1 cellular context compared by ENCODE assay signal in the genomic region with DNA sequence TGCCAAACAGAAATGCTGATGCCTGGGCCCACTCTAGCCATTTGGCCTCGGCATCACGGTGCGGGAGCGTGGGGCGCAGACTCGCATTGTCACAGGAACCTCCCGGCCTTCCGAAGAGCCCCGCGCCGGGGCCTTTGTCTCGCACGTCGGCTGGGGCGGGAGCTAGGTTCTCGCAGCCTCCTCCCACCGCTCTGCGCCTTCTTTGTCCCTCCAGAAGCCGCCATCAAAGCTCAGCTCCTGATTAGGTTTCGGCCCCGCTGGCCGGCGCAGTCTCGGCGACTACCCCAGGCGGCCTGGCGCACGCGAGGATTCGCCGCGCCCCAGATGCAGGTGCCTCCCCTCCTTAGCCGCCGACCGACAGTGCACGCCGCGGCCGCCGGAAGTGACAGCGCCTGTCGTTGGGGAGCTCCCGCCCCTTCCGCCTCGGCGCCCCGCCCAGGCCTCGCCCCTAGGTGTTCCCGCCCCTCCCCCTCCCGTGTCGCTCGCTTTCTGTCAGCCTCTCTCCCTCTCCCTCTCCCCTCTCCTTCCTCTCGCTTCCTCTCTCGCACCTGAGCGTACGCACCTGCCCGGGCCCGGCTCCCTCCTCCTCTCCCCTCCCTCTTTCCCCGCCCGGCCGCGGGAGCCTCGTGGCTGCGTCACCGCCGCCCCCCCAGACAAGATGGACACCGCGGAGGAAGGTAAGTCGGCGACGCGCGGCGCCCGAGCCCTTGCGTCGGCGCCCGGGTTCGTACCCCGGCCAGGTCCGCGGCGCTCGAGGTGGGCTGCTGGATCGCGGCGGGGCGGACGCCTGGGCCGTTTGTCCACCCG.
A peak's percentile ranks its signal among the peaks of the same experiment; 100 is the strongest.
TF ChIP-seq lines count a peak whose summit lies in the region.

A gene with protein sequence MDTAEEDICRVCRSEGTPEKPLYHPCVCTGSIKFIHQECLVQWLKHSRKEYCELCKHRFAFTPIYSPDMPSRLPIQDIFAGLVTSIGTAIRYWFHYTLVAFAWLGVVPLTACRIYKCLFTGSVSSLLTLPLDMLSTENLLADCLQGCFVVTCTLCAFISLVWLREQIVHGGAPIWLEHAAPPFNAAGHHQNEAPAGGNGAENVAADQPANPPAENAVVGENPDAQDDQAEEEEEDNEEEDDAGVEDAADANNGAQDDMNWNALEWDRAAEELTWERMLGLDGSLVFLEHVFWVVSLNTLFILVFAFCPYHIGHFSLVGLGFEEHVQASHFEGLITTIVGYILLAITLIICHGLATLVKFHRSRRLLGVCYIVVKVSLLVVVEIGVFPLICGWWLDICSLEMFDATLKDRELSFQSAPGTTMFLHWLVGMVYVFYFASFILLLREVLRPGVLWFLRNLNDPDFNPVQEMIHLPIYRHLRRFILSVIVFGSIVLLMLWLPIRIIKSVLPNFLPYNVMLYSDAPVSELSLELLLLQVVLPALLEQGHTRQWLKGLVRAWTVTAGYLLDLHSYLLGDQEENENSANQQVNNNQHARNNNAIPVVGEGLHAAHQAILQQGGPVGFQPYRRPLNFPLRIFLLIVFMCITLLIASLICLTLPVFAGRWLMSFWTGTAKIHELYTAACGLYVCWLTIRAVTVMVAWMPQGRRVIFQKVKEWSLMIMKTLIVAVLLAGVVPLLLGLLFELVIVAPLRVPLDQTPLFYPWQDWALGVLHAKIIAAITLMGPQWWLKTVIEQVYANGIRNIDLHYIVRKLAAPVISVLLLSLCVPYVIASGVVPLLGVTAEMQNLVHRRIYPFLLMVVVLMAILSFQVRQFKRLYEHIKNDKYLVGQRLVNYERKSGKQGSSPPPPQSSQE (plus strand): TSS at position 455 of the 807 bp plus-strand sequence. CDS start 204 bp downstream, at position 659.

TF ChIP-seq in HepG2, 621 proteins besides CTCF, POLR2A, EP300 and RAD21 (continued from another document and continues in another):
- TF ChIP-seq ZBTB38 (CRISPR knock-in tag; IDR thresholded peaks at IDR 0.05) (peak; percentile 77; the same call in 1 of the 2 replicates), THAP11 (CRISPR knock-in tag; IDR thresholded peaks at IDR 0.05) (peak; percentile 84), KAT8 (CRISPR knock-in tag; IDR thresholded peaks at IDR 0.05) (peak; percentile 93), SIN3B (IDR thresholded peaks at IDR 0.05; ENCODE audit: low read length) (no peak; the same call in 1 of the 2 replicates), ZFP36L2 (CRISPR knock-in tag; IDR thresholded peaks at IDR 0.05) (no peak), SP5 (CRISPR knock-in tag; IDR thresholded peaks at IDR 0.05; ENCODE audit: borderline replicate concordance, low read depth) (peak; percentile 89; the same call in 1 of the 2 replicates), SRSF4 (IDR thresholded peaks at IDR 0.05; ENCODE audit: low read depth, low read length, poor library complexity, severe bottlenecking) (no peak), MLXIP (CRISPR knock-in tag; IDR thresholded peaks at IDR 0.05; ENCODE audit: borderline replicate concordance) (no peak), IRX3 (CRISPR knock-in tag; IDR thresholded peaks at IDR 0.05; ENCODE audit: borderline replicate concordance, low read depth) (no peak; the same call in 1 of the 2 replicates), ERF (CRISPR knock-in tag; IDR thresholded peaks at IDR 0.05) (peak; percentile 86; the same call in 1 of the 2 replicates), PHF8 (CRISPR knock-in tag; IDR thresholded peaks at IDR 0.05) (peak; percentile 95), KLF11 (CRISPR knock-in tag; IDR thresholded peaks at IDR 0.05) (peak; percentile 39; the same call in 1 of the 2 replicates), ZNF616 (CRISPR knock-in tag; IDR thresholded peaks at IDR 0.05; ENCODE audit: low read depth) (peak; percentile 64; the same call in 1 of the 2 replicates), ZBTB7A (CRISPR knock-in tag; IDR thresholded peaks at IDR 0.05) (peak; percentile 66; the same call in 1 of the 2 replicates), ESRRA (CRISPR knock-in tag; IDR thresholded peaks at IDR 0.05; ENCODE audit: low read depth) (no peak; the same call in 1 of the 2 replicates), ZNF282 (IDR thresholded peaks at IDR 0.05; ENCODE audit: partially characterized antibody) (no peak), NKX3-1 (CRISPR knock-in tag; IDR thresholded peaks at IDR 0.05) (peak; percentile 82; the same call in 1 of the 2 replicates), NFE2L2 (IDR thresholded peaks at IDR 0.05; ENCODE audit: low read length) (no peak)
- TF ChIP-seq, protein P1, sequence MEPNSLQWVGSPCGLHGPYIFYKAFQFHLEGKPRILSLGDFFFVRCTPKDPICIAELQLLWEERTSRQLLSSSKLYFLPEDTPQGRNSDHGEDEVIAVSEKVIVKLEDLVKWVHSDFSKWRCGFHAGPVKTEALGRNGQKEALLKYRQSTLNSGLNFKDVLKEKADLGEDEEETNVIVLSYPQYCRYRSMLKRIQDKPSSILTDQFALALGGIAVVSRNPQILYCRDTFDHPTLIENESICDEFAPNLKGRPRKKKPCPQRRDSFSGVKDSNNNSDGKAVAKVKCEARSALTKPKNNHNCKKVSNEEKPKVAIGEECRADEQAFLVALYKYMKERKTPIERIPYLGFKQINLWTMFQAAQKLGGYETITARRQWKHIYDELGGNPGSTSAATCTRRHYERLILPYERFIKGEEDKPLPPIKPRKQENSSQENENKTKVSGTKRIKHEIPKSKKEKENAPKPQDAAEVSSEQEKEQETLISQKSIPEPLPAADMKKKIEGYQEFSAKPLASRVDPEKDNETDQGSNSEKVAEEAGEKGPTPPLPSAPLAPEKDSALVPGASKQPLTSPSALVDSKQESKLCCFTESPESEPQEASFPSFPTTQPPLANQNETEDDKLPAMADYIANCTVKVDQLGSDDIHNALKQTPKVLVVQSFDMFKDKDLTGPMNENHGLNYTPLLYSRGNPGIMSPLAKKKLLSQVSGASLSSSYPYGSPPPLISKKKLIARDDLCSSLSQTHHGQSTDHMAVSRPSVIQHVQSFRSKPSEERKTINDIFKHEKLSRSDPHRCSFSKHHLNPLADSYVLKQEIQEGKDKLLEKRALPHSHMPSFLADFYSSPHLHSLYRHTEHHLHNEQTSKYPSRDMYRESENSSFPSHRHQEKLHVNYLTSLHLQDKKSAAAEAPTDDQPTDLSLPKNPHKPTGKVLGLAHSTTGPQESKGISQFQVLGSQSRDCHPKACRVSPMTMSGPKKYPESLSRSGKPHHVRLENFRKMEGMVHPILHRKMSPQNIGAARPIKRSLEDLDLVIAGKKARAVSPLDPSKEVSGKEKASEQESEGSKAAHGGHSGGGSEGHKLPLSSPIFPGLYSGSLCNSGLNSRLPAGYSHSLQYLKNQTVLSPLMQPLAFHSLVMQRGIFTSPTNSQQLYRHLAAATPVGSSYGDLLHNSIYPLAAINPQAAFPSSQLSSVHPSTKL (CRISPR knock-in tag; IDR thresholded peaks at IDR 0.05): peak; percentile 47; the same call in 1 of the 2 replicates
- TF ChIP-seq, protein P2, sequence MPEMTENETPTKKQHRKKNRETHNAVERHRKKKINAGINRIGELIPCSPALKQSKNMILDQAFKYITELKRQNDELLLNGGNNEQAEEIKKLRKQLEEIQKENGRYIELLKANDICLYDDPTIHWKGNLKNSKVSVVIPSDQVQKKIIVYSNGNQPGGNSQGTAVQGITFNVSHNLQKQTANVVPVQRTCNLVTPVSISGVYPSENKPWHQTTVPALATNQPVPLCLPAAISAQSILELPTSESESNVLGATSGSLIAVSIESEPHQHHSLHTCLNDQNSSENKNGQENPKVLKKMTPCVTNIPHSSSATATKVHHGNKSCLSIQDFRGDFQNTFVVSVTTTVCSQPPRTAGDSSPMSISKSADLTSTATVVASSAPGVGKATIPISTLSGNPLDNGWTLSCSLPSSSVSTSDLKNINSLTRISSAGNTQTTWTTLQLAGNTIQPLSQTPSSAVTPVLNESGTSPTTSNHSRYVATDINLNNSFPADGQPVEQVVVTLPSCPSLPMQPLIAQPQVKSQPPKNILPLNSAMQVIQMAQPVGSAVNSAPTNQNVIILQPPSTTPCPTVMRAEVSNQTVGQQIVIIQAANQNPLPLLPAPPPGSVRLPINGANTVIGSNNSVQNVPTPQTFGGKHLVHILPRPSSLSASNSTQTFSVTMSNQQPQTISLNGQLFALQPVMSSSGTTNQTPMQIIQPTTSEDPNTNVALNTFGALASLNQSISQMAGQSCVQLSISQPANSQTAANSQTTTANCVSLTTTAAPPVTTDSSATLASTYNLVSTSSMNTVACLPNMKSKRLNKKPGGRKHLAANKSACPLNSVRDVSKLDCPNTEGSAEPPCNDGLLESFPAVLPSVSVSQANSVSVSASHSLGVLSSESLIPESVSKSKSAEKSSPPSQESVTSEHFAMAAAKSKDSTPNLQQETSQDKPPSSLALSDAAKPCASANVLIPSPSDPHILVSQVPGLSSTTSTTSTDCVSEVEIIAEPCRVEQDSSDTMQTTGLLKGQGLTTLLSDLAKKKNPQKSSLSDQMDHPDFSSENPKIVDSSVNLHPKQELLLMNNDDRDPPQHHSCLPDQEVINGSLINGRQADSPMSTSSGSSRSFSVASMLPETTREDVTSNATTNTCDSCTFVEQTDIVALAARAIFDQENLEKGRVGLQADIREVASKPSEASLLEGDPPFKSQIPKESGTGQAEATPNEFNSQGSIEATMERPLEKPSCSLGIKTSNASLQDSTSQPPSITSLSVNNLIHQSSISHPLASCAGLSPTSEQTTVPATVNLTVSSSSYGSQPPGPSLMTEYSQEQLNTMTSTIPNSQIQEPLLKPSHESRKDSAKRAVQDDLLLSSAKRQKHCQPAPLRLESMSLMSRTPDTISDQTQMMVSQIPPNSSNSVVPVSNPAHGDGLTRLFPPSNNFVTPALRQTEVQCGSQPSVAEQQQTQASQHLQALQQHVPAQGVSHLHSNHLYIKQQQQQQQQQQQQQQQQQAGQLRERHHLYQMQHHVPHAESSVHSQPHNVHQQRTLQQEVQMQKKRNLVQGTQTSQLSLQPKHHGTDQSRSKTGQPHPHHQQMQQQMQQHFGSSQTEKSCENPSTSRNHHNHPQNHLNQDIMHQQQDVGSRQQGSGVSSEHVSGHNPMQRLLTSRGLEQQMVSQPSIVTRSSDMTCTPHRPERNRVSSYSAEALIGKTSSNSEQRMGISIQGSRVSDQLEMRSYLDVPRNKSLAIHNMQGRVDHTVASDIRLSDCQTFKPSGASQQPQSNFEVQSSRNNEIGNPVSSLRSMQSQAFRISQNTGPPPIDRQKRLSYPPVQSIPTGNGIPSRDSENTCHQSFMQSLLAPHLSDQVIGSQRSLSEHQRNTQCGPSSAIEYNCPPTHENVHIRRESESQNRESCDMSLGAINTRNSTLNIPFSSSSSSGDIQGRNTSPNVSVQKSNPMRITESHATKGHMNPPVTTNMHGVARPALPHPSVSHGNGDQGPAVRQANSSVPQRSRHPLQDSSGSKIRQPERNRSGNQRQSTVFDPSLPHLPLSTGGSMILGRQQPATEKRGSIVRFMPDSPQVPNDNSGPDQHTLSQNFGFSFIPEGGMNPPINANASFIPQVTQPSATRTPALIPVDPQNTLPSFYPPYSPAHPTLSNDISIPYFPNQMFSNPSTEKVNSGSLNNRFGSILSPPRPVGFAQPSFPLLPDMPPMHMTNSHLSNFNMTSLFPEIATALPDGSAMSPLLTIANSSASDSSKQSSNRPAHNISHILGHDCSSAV (CRISPR knock-in tag; IDR thresholded peaks at IDR 0.05; ENCODE audit: borderline replicate concordance): no peak
- TF ChIP-seq, protein P3, sequence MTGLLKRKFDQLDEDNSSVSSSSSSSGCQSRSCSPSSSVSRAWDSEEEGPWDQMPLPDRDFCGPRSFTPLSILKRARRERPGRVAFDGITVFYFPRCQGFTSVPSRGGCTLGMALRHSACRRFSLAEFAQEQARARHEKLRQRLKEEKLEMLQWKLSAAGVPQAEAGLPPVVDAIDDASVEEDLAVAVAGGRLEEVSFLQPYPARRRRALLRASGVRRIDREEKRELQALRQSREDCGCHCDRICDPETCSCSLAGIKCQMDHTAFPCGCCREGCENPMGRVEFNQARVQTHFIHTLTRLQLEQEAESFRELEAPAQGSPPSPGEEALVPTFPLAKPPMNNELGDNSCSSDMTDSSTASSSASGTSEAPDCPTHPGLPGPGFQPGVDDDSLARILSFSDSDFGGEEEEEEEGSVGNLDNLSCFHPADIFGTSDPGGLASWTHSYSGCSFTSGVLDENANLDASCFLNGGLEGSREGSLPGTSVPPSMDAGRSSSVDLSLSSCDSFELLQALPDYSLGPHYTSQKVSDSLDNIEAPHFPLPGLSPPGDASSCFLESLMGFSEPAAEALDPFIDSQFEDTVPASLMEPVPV (CRISPR knock-in tag; IDR thresholded peaks at IDR 0.05): peak; percentile 37; the same call in 1 of the 2 replicates
- TF ChIP-seq, protein P4, sequence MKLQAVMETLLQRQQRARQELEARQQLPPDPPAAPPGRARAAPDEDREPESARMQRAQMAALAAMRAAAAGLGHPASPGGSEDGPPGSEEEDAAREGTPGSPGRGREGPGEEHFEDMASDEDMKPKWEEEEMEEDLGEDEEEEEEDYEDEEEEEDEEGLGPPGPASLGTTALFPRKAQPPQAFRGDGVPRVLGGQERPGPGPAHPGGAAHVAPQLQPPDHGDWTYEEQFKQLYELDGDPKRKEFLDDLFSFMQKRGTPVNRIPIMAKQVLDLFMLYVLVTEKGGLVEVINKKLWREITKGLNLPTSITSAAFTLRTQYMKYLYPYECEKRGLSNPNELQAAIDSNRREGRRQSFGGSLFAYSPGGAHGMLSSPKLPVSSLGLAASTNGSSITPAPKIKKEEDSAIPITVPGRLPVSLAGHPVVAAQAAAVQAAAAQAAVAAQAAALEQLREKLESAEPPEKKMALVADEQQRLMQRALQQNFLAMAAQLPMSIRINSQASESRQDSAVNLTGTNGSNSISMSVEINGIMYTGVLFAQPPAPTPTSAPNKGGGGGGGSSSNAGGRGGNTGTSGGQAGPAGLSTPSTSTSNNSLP (IDR thresholded peaks at IDR 0.05; ENCODE audit: low read depth, low read length): no peak
